In genomic region chr18:34224423-34225217, GRCh38 we compare ENCODE assay signal across 8 cellular contexts. TPM values are rescaled to one million over a fixed set of nuclear protein-coding genes. Genes with fewer than 3 reads are reported as not detected.
DNase-seq lines count a peak whose midpoint lies in the region; ATAC-seq and TF ChIP-seq lines count a peak whose summit lies in the region.

A gene with protein sequence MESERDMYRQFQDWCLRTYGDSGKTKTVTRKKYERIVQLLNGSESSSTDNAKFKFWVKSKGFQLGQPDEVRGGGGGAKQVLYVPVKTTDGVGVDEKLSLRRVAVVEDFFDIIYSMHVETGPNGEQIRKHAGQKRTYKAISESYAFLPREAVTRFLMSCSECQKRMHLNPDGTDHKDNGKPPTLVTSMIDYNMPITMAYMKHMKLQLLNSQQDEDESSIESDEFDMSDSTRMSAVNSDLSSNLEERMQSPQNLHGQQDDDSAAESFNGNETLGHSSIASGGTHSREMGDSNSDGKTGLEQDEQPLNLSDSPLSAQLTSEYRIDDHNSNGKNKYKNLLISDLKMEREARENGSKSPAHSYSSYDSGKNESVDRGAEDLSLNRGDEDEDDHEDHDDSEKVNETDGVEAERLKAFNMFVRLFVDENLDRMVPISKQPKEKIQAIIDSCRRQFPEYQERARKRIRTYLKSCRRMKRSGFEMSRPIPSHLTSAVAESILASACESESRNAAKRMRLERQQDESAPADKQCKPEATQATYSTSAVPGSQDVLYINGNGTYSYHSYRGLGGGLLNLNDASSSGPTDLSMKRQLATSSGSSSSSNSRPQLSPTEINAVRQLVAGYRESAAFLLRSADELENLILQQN (minus strand): TSS chr18:34224913. CDS start chr18:34223253, 1,660 bp downstream.

- no peak within 1 kb of the TSS for H3K9ac ChIP-seq in neural progenitor cell

- H3K4me3 ChIP-seq in Panc1 (ENCODE audit: low read depth in 2 of 2, low read length in 2 of 2) = peak within 1 kb of the TSS; percentile 36 to 51
- H3K4me3 ChIP-seq in foreskin fibroblast (ENCODE audit: low read depth in 1 of 2, low read length in 2 of 2) = peak within 1 kb of the TSS; percentile 22 to 40
- peak within 1 kb of the TSS; percentile 71 for H3K4me3 ChIP-seq in neural progenitor cell

- H3K9me3 Mint-ChIP-seq in activated CD4-positive, alpha-beta T cell treated with anti-CD3 and anti-CD28 coated beads, Interleukin-2, amount 10 ng/mL, durations not matched to agents 7 days and 5 days = no peaks in the 10 kb centered on the region
- H3K9me3 Mint-ChIP-seq in neural progenitor cell = no peaks in the 10 kb centered on the region
- H3K9me3 Mint-ChIP-seq in natural killer cell treated with Interleukin-12 subunit alpha and Interleukin-12 subunit beta and Interleukin-15 and Interleukin-18, amount 100 ng/mL, for 72 hours = peaks cover 10% of the 10 kb centered on the region
- H3K9me3 Mint-ChIP-seq in CD4-positive, alpha-beta T cell = peaks cover 6% of the 10 kb centered on the region

- H3K79me2 ChIP-seq in neural progenitor cell (ENCODE audit: low read depth) = no peaks in the 10 kb centered on the region

- H2AFZ ChIP-seq in neural progenitor cell (replicated peaks) = peak within 1 kb of the TSS; percentile 98

- H3K4me3 Mint-ChIP-seq in activated CD4-positive, alpha-beta T cell treated with anti-CD3 and anti-CD28 coated beads, Interleukin-2, amount 10 ng/mL, durations not matched to agents 7 days and 5 days = no peak within 1 kb of the TSS
- peak within 1 kb of the TSS; percentile 90 for H3K4me3 Mint-ChIP-seq in neural progenitor cell
- H3K4me3 Mint-ChIP-seq in natural killer cell treated with Interleukin-12 subunit alpha and Interleukin-12 subunit beta and Interleukin-15 and Interleukin-18, amount 100 ng/mL, for 72 hours = no peak within 1 kb of the TSS
- no peak within 1 kb of the TSS for H3K4me3 Mint-ChIP-seq in CD4-positive, alpha-beta T cell

- H3F3A ChIP-seq in neural progenitor cell (ENCODE audit: low read depth) = peaks cover 15% of the 10 kb centered on the region

- H3K27me3 Mint-ChIP-seq in activated CD4-positive, alpha-beta T cell treated with anti-CD3 and anti-CD28 coated beads, Interleukin-2, amount 10 ng/mL, durations not matched to agents 7 days and 5 days = peaks cover 45% of the 10 kb centered on the region
- peaks cover 16% of the 10 kb centered on the region for H3K27me3 Mint-ChIP-seq in neural progenitor cell (ENCODE audit: insufficient read depth, low read depth)
- peaks cover 17 to 19% of the 10 kb centered on the region in 2 donors for H3K27me3 Mint-ChIP-seq in natural killer cell treated with Interleukin-12 subunit alpha and Interleukin-12 subunit beta and Interleukin-15 and Interleukin-18, amount 100 ng/mL, for 72 hours
- H3K27me3 Mint-ChIP-seq in CD4-positive, alpha-beta T cell = peaks cover 51% of the 10 kb centered on the region

- CTCF ChIA-PET in activated CD4-positive, alpha-beta T cell treated with anti-CD3 and anti-CD28 coated beads, Interleukin-2, amount 10 ng/mL, durations not matched to agents 7 days and 5 days (lab: Charles Lee) = no interaction called here
- CTCF ChIA-PET in Panc1 (lab: Charles Lee) = no interaction called here
- CTCF ChIA-PET in CD4-positive, alpha-beta T cell (lab: Charles Lee) = no interaction called here

- no peak within 1 kb of the TSS for H3K27ac ChIP-seq in Panc1 (ENCODE audit: low read length)
- no peak within 1 kb of the TSS for H3K27ac ChIP-seq in neural progenitor cell
- no peak within 1 kb of the TSS for H3K27ac ChIP-seq in CD4-positive, alpha-beta T cell (ENCODE audit: low read depth, low read length)

- no peaks in the 10 kb centered on the region for H3K4me1 Mint-ChIP-seq in activated CD4-positive, alpha-beta T cell treated with anti-CD3 and anti-CD28 coated beads, Interleukin-2, amount 10 ng/mL, durations not matched to agents 7 days and 5 days
- peaks cover 18% of the 10 kb centered on the region for H3K4me1 Mint-ChIP-seq in neural progenitor cell
- no peaks in the 10 kb centered on the region for H3K4me1 Mint-ChIP-seq in natural killer cell treated with Interleukin-12 subunit alpha and Interleukin-12 subunit beta and Interleukin-15 and Interleukin-18, amount 100 ng/mL, for 72 hours (ENCODE audit: low read depth in 2 of 2)
- no peaks in the 10 kb centered on the region for H3K4me1 Mint-ChIP-seq in CD4-positive, alpha-beta T cell (ENCODE audit: low read depth)

- peak within 1 kb of the TSS; percentile 96 for H3K4me2 ChIP-seq in neural progenitor cell

- H4K20me1 ChIP-seq in neural progenitor cell (ENCODE audit: low read depth) = peaks cover 11% of the 10 kb centered on the region

- H3K36me3 ChIP-seq in Panc1 (ENCODE audit: control insufficient read depth, insufficient read depth, low read length) (no peaks in the 10 kb centered on the region), neural progenitor cell (no peaks in the 10 kb centered on the region)

- peaks cover 31% of the 10 kb centered on the region for H3K27me3 ChIP-seq in Panc1 (ENCODE audit: control insufficient read depth, insufficient read depth, low read length)
- H3K27me3 ChIP-seq in neural progenitor cell = peaks cover 58% of the 10 kb centered on the region
- H3K27me3 ChIP-seq in CD4-positive, alpha-beta T cell (ENCODE audit: control insufficient read depth, insufficient read depth, low read length) = peaks cover 41% of the 10 kb centered on the region

- TF ChIP-seq CTCF in Panc1 (IDR thresholded peaks at IDR 0.05) (peak; percentile 70), foreskin fibroblast (IDR thresholded peaks at IDR 0.05; ENCODE audit: low read depth, low read length) (no peak), neural progenitor cell (IDR thresholded peaks at IDR 0.05) (peak; percentile 72)
- TF ChIP-seq CTCF in CD4-positive, alpha-beta T cell (IDR thresholded peaks at IDR 0.05) = no peak

- BruUV-seq in Panc1 (replicated peaks; lab: Mats Ljungman, UMichigan) = no TSS peak

- POLR2A ChIA-PET in activated CD4-positive, alpha-beta T cell treated with anti-CD3 and anti-CD28 coated beads, Interleukin-2, amount 10 ng/mL, durations not matched to agents 7 days and 5 days (lab: Charles Lee) = no interaction called here
- POLR2A ChIA-PET in Panc1 (lab: Charles Lee) = no interaction called here
- POLR2A ChIA-PET in CD4-positive, alpha-beta T cell (lab: Charles Lee) = no interaction called here

- in situ Hi-C loops in Panc1 (cut with HindIII; ENCODE audit: low pct_unique_long_range_greater_than_20kb, low sequenced_read_pairs) = no loop called here

- peaks cover 1% of the 10 kb centered on the region for H3K36me3 Mint-ChIP-seq in activated CD4-positive, alpha-beta T cell treated with anti-CD3 and anti-CD28 coated beads, Interleukin-2, amount 10 ng/mL, durations not matched to agents 7 days and 5 days (ENCODE audit: low read depth)
- no peaks in the 10 kb centered on the region for H3K36me3 Mint-ChIP-seq in neural progenitor cell
- peaks cover 4% of the 10 kb centered on the region for H3K36me3 Mint-ChIP-seq in natural killer cell treated with Interleukin-12 subunit alpha and Interleukin-12 subunit beta and Interleukin-15 and Interleukin-18, amount 100 ng/mL, for 72 hours
- no peaks in the 10 kb centered on the region for H3K36me3 Mint-ChIP-seq in CD4-positive, alpha-beta T cell (ENCODE audit: low read depth)

- H3K4me1 ChIP-seq in Panc1 (ENCODE audit: control insufficient read depth, insufficient read depth, low read length) = peaks cover 10% of the 10 kb centered on the region
- peaks cover 23% of the 10 kb centered on the region for H3K4me1 ChIP-seq in neural progenitor cell

- ATAC-seq in Panc1 = peak; percentile 65
- ATAC-seq in natural killer cell treated with Interleukin-12 subunit alpha and Interleukin-12 subunit beta and Interleukin-15 and Interleukin-18, amount 100 ng/mL, for 72 hours = no peak
- no peak for ATAC-seq in CD4-positive, alpha-beta T cell (ENCODE audit: poor library complexity)

- H3K9me3 ChIP-seq in Panc1 (ENCODE audit: control insufficient read depth, insufficient read depth, low read depth, low read length) = no peaks in the 10 kb centered on the region
- H3K9me3 ChIP-seq in neural progenitor cell (ENCODE audit: low read depth) = no peaks in the 10 kb centered on the region
- no peaks in the 10 kb centered on the region for H3K9me3 ChIP-seq in CD4-positive, alpha-beta T cell (ENCODE audit: control insufficient read depth, low read length)

- DNase-seq in activated CD4-positive, alpha-beta T cell treated with anti-CD3 and anti-CD28 coated beads, Interleukin-2, amount 10 ng/mL, durations not matched to agents 7 days and 5 days = no peak
- no peak for DNase-seq in activated CD4-positive, alpha-beta T cell treated with anti-CD3 and anti-CD28 coated beads for 48 hours
- DNase-seq in Panc1 (ENCODE audit: low read depth, low spot score) (no peak), foreskin fibroblast (peak in 1 of 2 donors; percentile 38), neural progenitor cell (ENCODE audit: low spot score) (peak; percentile 99)
- no peak for DNase-seq in natural killer cell treated with Interleukin-12 subunit alpha and Interleukin-12 subunit beta and Interleukin-15 and Interleukin-18, amount 100 ng/mL, for 72 hours (ENCODE audit: low spot score)
- DNase-seq in effector CD4-positive, alpha-beta T cell = no peak
- no peak for DNase-seq in CD4-positive, alpha-beta T cell

- H3K27ac Mint-ChIP-seq in activated CD4-positive, alpha-beta T cell treated with anti-CD3 and anti-CD28 coated beads, Interleukin-2, amount 10 ng/mL, durations not matched to agents 7 days and 5 days = peak within 1 kb of the TSS; percentile 25
- no peak within 1 kb of the TSS for H3K27ac Mint-ChIP-seq in neural progenitor cell
- H3K27ac Mint-ChIP-seq in natural killer cell treated with Interleukin-12 subunit alpha and Interleukin-12 subunit beta and Interleukin-15 and Interleukin-18, amount 100 ng/mL, for 72 hours = no peak within 1 kb of the TSS
- no peak within 1 kb of the TSS for H3K27ac Mint-ChIP-seq in CD4-positive, alpha-beta T cell

- intact Hi-C loops in Panc1 (cut with micrococcal nuclease; ENCODE audit: unreplicated experiment) = no loop called here
- intact Hi-C loops in CD4-positive, alpha-beta T cell (cut with DNase I, micrococcal nuclease) = no loop called here

RNA-seq across cellular contexts. Expression of the gene that starts here (rescaled TPM):
- total RNA-seq in activated CD4-positive, alpha-beta T cell treated with anti-CD3 and anti-CD28 coated beads, Interleukin-2, amount 10 ng/mL, durations not matched to agents 7 days and 5 days = not detected
- total RNA-seq in Panc1 (2021; ENCODE audit: unreplicated experiment) (1.1 TPM), neural progenitor cell (ENCODE audit: low replicate concordance) (0.81 and 11.5 TPM in 2 replicates)
- polyA plus RNA-seq in Panc1 (2012; ENCODE audit: insufficient read length) = 0.39 TPM
- not detected for total RNA-seq in natural killer cell treated with Interleukin-12 subunit alpha and Interleukin-12 subunit beta and Interleukin-15 and Interleukin-18, amount 100 ng/mL, for 72 hours
- not detected for total RNA-seq in CD4-positive, alpha-beta T cell

Comparison
In these comparisons a context has a peak if more than half of its experiments do, and no peak if none do; other contexts are left out.
1. CTCF ChIP-seq: peak in Panc1 (single experiment) and neural progenitor cell (single experiment); none in foreskin fibroblast (single experiment) and CD4-positive, alpha-beta T cell (single experiment).
2. Peak in every context shown above with its lines, with median percentiles within 50 percentile points of each other: H3K4me3 ChIP-seq.